ENCODE assay signal across 1 cellular context in genomic region chr7:151114151-151115090, GRCh38.
TF ChIP-seq lines count a peak whose summit lies in the region.

No MANE protein-coding gene starts in this region.

TF ChIP-seq in endothelial cell of umbilical vein, 7 proteins besides CTCF, POLR2A, EP300 and RAD21:
- TF ChIP-seq MYC (IDR thresholded peaks at IDR 0.05; ENCODE audit: low read depth, low read length) (no peak), JUN (IDR thresholded peaks at IDR 0.05; ENCODE audit: borderline replicate concordance, insufficient read depth, insufficient read length, low read depth) (no peak), MAX (IDR thresholded peaks at IDR 0.05; ENCODE audit: insufficient read depth, insufficient read length) (no peak), POLR2AphosphoS5 (IDR thresholded peaks at IDR 0.05; ENCODE audit: insufficient read depth, low read depth, low read length) (no peak), EZH2 (IDR thresholded peaks at IDR 0.05; ENCODE audit: borderline replicate concordance, low read depth, low read length, severe bottlenecking) (no peak), GATA2 (IDR thresholded peaks at IDR 0.05; ENCODE audit: insufficient read depth, insufficient read length, low read depth, low read length) (no peak), FOS (IDR thresholded peaks at IDR 0.05; ENCODE audit: borderline replicate concordance, insufficient read depth, low read length) (no peak)
